ENCODE assay signal across 13 cellular contexts in the genomic region with DNA sequence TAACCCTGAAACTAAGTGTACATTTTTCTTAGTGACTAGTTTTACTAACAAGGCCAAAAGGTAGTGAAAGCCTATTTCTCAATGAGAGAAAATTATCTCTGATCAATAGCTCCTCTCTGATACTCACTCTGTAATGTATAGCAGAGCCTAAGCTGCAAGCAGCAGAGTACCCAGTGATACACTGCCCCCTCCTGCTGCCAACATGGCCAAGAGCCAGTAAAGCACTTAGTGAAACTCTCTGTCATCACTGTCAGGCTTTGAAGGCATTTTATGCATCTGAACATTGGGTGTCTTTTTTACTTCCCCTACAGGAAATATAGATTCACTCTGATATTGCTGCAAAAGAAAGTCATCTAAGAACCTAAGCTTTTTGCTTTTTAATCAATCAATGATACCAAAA.
A peak's percentile ranks its signal among the peaks of the same experiment; 100 is the strongest.
DNase-seq lines count a peak whose midpoint lies in the region; ATAC-seq, FAIRE-seq and TF ChIP-seq lines count a peak whose summit lies in the region.
"Had no signal": no experiment of that assay in that cellular context is flagged by ENCODE, and none has a peak within 500 bp of the region (broad histone marks: within the 10 kb centered on the region; RNA-seq: fewer than 3 reads in every experiment).

No MANE protein-coding gene starts in this region.

- no peak overlapping the region for H3K27ac ChIP-seq in neural progenitor cell
- no peak overlapping the region for H3K27ac ChIP-seq in aorta (ENCODE audit: low read depth in 1 of 2, low read length in 2 of 2)
- H3K27ac ChIP-seq: tibial artery had no signal

- TF ChIP-seq CTCF in brain (conservative IDR thresholded peaks at IDR 0.05) = peak in 1 of 2 experiments; percentile 31
- TF ChIP-seq CTCF in neural progenitor cell (IDR thresholded peaks at IDR 0.05) = peak; percentile 54

- no peaks in the 10 kb centered on the region for H3K27me3 Mint-ChIP-seq in brain
- H3K27me3 Mint-ChIP-seq in neural progenitor cell (ENCODE audit: insufficient read depth, low read depth) = no peaks in the 10 kb centered on the region
- H3K27me3 Mint-ChIP-seq: activated naive CD8-positive, alpha-beta T cell; dendritic cell treated with granulocyte-macrophage colony-stimulating factor and Interleukin-4, amounts not matched to agents 40 ng/mL and 50 ng/mL, for 4 days; T-cell had no signal

- H2AFZ ChIP-seq in neural progenitor cell (replicated peaks) = no peak overlapping the region

- TF ChIP-seq RAD21 in Ishikawa (IDR thresholded peaks at IDR 0.05; ENCODE audit: low read depth) = no peak

- H4K20me1 ChIP-seq in neural progenitor cell (ENCODE audit: low read depth) = no peaks in the 10 kb centered on the region

- H3K4me3 ChIP-seq in neural progenitor cell = no peak overlapping the region
- no peak overlapping the region for H3K4me3 ChIP-seq in aorta (ENCODE audit: low read length in 2 of 2)
- H3K4me3 ChIP-seq: tibial artery had no signal

- intact Hi-C loops in aorta (cut with DNase I) = no loop called here

- H3K36me3 Mint-ChIP-seq in brain (no peaks in the 10 kb centered on the region), neural progenitor cell (no peaks in the 10 kb centered on the region)
- H3K36me3 Mint-ChIP-seq: activated naive CD8-positive, alpha-beta T cell; T-cell had no signal

- no peak for FAIRE-seq in GM12892 (lab: Jason Lieb, UNC)

- ATAC-seq in aorta (ENCODE audit: low FRiP score) = no peak
- ATAC-seq: T-cell had no signal

- TF ChIP-seq EP300 in Ishikawa (IDR thresholded peaks at IDR 0.05; ENCODE audit: borderline replicate concordance) = no peak

- H3K9me3 ChIP-seq in neural progenitor cell (ENCODE audit: low read depth) (no peaks in the 10 kb centered on the region), aorta (ENCODE audit: control insufficient read depth, low read length) (no peaks in the 10 kb centered on the region)
- H3K9me3 ChIP-seq: tibial artery had no signal

- H3K27me3 ChIP-seq in neural progenitor cell = no peaks in the 10 kb centered on the region
- no peaks in the 10 kb centered on the region for H3K27me3 ChIP-seq in aorta (ENCODE audit: control insufficient read depth in 1 of 2, insufficient read depth in 2 of 2, low read length in 1 of 2)
- H3K27me3 ChIP-seq: tibial artery had no signal

- H3K79me2 ChIP-seq in neural progenitor cell (ENCODE audit: low read depth) = no peaks in the 10 kb centered on the region

- no peak overlapping the region for H3K4me3 Mint-ChIP-seq in brain
- no peak overlapping the region for H3K4me3 Mint-ChIP-seq in neural progenitor cell
- H3K4me3 Mint-ChIP-seq: activated naive CD8-positive, alpha-beta T cell; dendritic cell treated with granulocyte-macrophage colony-stimulating factor and Interleukin-4, amounts not matched to agents 40 ng/mL and 50 ng/mL, for 4 days; T-cell had no signal

- H3K4me1 ChIP-seq in neural progenitor cell (no peaks in the 10 kb centered on the region), aorta (ENCODE audit: control insufficient read depth in 1 of 2, insufficient read depth in 2 of 2, low read length in 2 of 2) (no peaks in the 10 kb centered on the region)
- H3K4me1 ChIP-seq: tibial artery had no signal

- DNase-seq in NCI-H345 treated with DMSO at 0.1 percent for 48 hours (lab: John Stamatoyannopoulos, UW; ENCODE audit: unreplicated experiment) (peak; percentile 31), neural progenitor cell (ENCODE audit: low spot score) (peak; percentile 46), HUDEP-2 (lab: John Stamatoyannopoulos, UW; ENCODE audit: unreplicated experiment in 76 of 76) (no peak), aorta (no peak), HT-29 (ENCODE audit: low spot score) (no peak), GM12892 (ENCODE audit: insufficient read length) (no peak)
- DNase-seq: NCI-H1930, T-cell, tibial artery had no signal

- H3K9me3 Mint-ChIP-seq in brain (peaks cover 0 to 2% (median 0%) of the 10 kb centered on the region in 5 experiments), neural progenitor cell (no peaks in the 10 kb centered on the region)
- H3K9me3 Mint-ChIP-seq: dendritic cell treated with granulocyte-macrophage colony-stimulating factor and Interleukin-4, amounts not matched to agents 40 ng/mL and 50 ng/mL, for 4 days had no signal

- H3K4me1 Mint-ChIP-seq in brain (peaks cover 11% of the 10 kb centered on the region), neural progenitor cell (no peaks in the 10 kb centered on the region)
- H3K4me1 Mint-ChIP-seq: T-cell had no signal

- H3F3A ChIP-seq in neural progenitor cell (ENCODE audit: low read depth) = no peaks in the 10 kb centered on the region

- no peak overlapping the region for H3K4me2 ChIP-seq in neural progenitor cell

- no peak for TF ChIP-seq POLR2A in GM12892 (IDR thresholded peaks at IDR 0.05; ENCODE audit: low read depth, low read length)

- H3K36me3 ChIP-seq in neural progenitor cell (no peaks in the 10 kb centered on the region), aorta (ENCODE audit: control insufficient read depth in 1 of 2, insufficient read depth in 2 of 2, low read length in 1 of 2) (no peaks in the 10 kb centered on the region)
- H3K36me3 ChIP-seq: tibial artery had no signal

- H3K9ac ChIP-seq in neural progenitor cell = no peak overlapping the region

- H3K27ac Mint-ChIP-seq in brain (peak overlapping the region in 4 of 5 experiments; percentile 16 to 66 (median 43)), neural progenitor cell (no peak overlapping the region)
- H3K27ac Mint-ChIP-seq: activated naive CD8-positive, alpha-beta T cell; dendritic cell treated with granulocyte-macrophage colony-stimulating factor and Interleukin-4, amounts not matched to agents 40 ng/mL and 50 ng/mL, for 4 days; T-cell had no signal

TF ChIP-seq in Ishikawa, 13 proteins besides CTCF, POLR2A, EP300 and RAD21:
- no peak for TF ChIP-seq TAF1 (IDR thresholded peaks at IDR 0.05; ENCODE audit: low read depth)
- TF ChIP-seq, protein P1, sequence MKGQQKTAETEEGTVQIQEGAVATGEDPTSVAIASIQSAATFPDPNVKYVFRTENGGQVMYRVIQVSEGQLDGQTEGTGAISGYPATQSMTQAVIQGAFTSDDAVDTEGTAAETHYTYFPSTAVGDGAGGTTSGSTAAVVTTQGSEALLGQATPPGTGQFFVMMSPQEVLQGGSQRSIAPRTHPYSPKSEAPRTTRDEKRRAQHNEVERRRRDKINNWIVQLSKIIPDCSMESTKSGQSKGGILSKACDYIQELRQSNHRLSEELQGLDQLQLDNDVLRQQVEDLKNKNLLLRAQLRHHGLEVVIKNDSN (IDR thresholded peaks at IDR 0.05) = no peak
- 0 out of 2 replicates have a peak, but pooled peaks have one; percentile 36 for TF ChIP-seq NFIC (IDR thresholded peaks at IDR 0.05)
- TF ChIP-seq TEAD4 (IDR thresholded peaks at IDR 0.05) = no peak
- no peak for TF ChIP-seq FOXM1 (IDR thresholded peaks at IDR 0.05; ENCODE audit: borderline replicate concordance, low read depth)
TF ChIP-seq in Ishikawa: peak in this region for 1.

Comparison
In these comparisons a context has a peak if more than half of its experiments do, and no peak if none do; other contexts are left out.
1. DNase-seq: peak in NCI-H345 treated with DMSO at 0.1 percent for 48 hours (single experiment) and neural progenitor cell (single experiment); none in HUDEP-2 (0 of 76), aorta (0 of 2), HT-29 (single experiment) and GM12892 (single experiment).